8 cellular contexts compared by ENCODE assay signal in the genomic region with DNA sequence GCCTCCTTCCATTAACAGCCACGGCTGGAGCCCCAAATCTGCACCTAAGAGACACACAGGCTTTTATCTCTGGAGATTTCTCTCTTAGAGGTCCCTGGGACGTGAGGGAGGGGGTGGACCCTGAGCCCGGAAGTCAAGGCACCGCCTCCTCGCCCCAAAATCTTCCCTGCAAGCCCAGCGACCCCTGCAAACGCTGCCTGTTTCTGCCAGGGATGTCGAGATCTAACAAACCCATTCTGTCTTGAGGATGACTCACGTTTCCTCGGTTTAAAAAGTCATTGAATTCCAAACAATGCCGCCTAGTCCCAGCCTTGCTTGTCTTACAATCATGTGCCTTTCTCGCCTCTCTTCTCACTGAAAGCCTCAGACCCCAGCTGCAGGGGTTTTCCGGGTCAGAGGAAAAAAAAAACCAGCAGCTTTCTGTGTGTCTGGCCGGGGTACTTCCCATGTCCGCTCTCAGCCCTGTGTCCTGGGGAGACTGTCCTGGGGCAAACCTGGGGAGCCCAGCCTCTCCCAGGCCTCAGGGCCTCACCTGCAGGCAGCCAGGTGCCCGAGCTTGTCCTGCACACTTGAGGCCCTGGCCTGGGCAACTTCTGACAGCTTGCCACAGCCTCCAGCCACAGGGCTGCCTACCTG. TPM values are rescaled to one million over a fixed set of nuclear protein-coding genes. Genes with fewer than 3 reads are reported as not detected.
DNase-seq lines count a peak whose midpoint lies in the region; ATAC-seq and TF ChIP-seq lines count a peak whose summit lies in the region.

No MANE protein-coding gene starts in this region.

- peak overlapping the region; percentile 71 to 83 for H3K27ac Mint-ChIP-seq in activated naive CD4-positive, alpha-beta T cell treated with anti-CD3 and anti-CD28 coated beads, Interleukin-2, amount 50 U/mL, for 72 hours

- H3K9me3 ChIP-seq in hepatocyte (ENCODE audit: low read depth), result no peaks in the 10 kb centered on the region

- peaks cover 11% of the 10 kb centered on the region for H3K79me2 ChIP-seq in hepatocyte

- intact Hi-C loops in sciatic nerve (cut with DNase I), result no loop called here

- 29% methylated on average over 16 of the region's 16 CpGs for WGBS in hepatocyte (ENCODE audit: low lambda C conversion rate, missing lambda C conversion rate)

- H3K4me3 ChIP-seq in HFF-Myc (replicated peaks; ENCODE audit: low read depth, low read length) (no peak overlapping the region), hepatocyte (no peak overlapping the region)

- H3K9me3 Mint-ChIP-seq in activated naive CD4-positive, alpha-beta T cell treated with anti-CD3 and anti-CD28 coated beads, Interleukin-2, amount 50 U/mL, for 72 hours, result no peaks in the 10 kb centered on the region

- H4K20me1 ChIP-seq in hepatocyte (ENCODE audit: insufficient read depth, poor library complexity, severe bottlenecking), result no peaks in the 10 kb centered on the region

- peak; percentile 46 to 86 for ATAC-seq in activated naive CD4-positive, alpha-beta T cell treated with anti-CD3 and anti-CD28 coated beads, Interleukin-2, amount 50 U/mL, for 72 hours
- ATAC-seq in sciatic nerve (peak; percentile 36), HG03571 (IDR thresholded peaks at IDR 0.05; ENCODE audit: unreplicated experiment) (no peak)

- peak overlapping the region; percentile 85 for H3K27ac ChIP-seq in hepatocyte

- no peak overlapping the region for H2AFZ ChIP-seq in hepatocyte

- no peaks in the 10 kb centered on the region for H3K36me3 ChIP-seq in hepatocyte (replicated peaks; ENCODE audit: insufficient read depth, low read depth)

- H3K27me3 ChIP-seq in hepatocyte, result no peaks in the 10 kb centered on the region

- H3K36me3 Mint-ChIP-seq in activated naive CD4-positive, alpha-beta T cell treated with anti-CD3 and anti-CD28 coated beads, Interleukin-2, amount 50 U/mL, for 72 hours, result no peaks in the 10 kb centered on the region

- peak; percentile 89 for DNase-seq in Ammon's horn (ENCODE audit: low spot score)
- peak; percentile 43 for DNase-seq in HFF-Myc (ENCODE audit: extremely low read depth, low read depth)
- peak in 1 of 2 donors; percentile 56 for DNase-seq in activated naive CD4-positive, alpha-beta T cell treated with anti-CD3 and anti-CD28 coated beads, Interleukin-2, amount 50 U/mL, for 72 hours (ENCODE audit: low spot score in 2 of 2)
- DNase-seq in hepatocyte (ENCODE audit: low spot score), result peak; percentile 65
- DNase-seq in sciatic nerve (ENCODE audit: low spot score), result peak; percentile 61
- no peak for DNase-seq in NCI-H82 (lab: John Stamatoyannopoulos, UW)
- no peak for DNase-seq in NCI-H1105 treated with DMSO at 0.1 percent for 48 hours (lab: John Stamatoyannopoulos, UW)

- peaks cover 12% of the 10 kb centered on the region for H3K4me1 ChIP-seq in hepatocyte (ENCODE audit: insufficient read depth)

- peak overlapping the region; percentile 56 for H3K4me2 ChIP-seq in hepatocyte

- TF ChIP-seq CTCF in HFF-Myc (IDR thresholded peaks at IDR 0.05; ENCODE audit: low read depth, low read length, missing control alignments) (no peak), hepatocyte (IDR thresholded peaks at IDR 0.05; ENCODE audit: poor library complexity) (no peak)

- H3K9me2 ChIP-seq in hepatocyte (replicated peaks; ENCODE audit: insufficient read depth), result no peaks in the 10 kb centered on the region

RNA-seq across cellular contexts. Expression of a gene that starts 15.4 kb away (rescaled TPM):
- 10 to 100 TPM; 14.7 to 20.7 TPM for total RNA-seq in activated naive CD4-positive, alpha-beta T cell treated with anti-CD3 and anti-CD28 coated beads, Interleukin-2, amount 50 U/mL, for 72 hours
- total RNA-seq in hepatocyte (92.6 and 105 TPM in 2 replicates), sciatic nerve (38.5 TPM)
- 102 and 104 TPM in 2 replicates for polyA plus RNA-seq in hepatocyte

RNA-seq across cellular contexts. Expression of a gene that starts 24.1 kb away (rescaled TPM):
- under 1 TPM; 0.35 to 0.43 TPM for total RNA-seq in activated naive CD4-positive, alpha-beta T cell treated with anti-CD3 and anti-CD28 coated beads, Interleukin-2, amount 50 U/mL, for 72 hours
- total RNA-seq in hepatocyte (42.3 and 49.5 TPM in 2 replicates), sciatic nerve (121 TPM)
- 31.0 and 38.7 TPM in 2 replicates for polyA plus RNA-seq in hepatocyte

Comparison
In these comparisons a context has a peak if more than half of its experiments do, and no peak if none do; other contexts are left out.
1. DNase-seq: peak in Ammon's horn (single experiment), HFF-Myc (single experiment), hepatocyte (single experiment) and sciatic nerve (single experiment); none in NCI-H82 (single experiment) and NCI-H1105 treated with DMSO at 0.1 percent for 48 hours (single experiment).
2. RNA of a gene that starts 24.1 kb away (total RNA-seq): 121 TPM in sciatic nerve (single experiment) and 42.3 to 49.5 TPM in hepatocyte; 0.35 to 0.43 TPM in activated naive CD4-positive, alpha-beta T cell treated with anti-CD3 and anti-CD28 coated beads, Interleukin-2, amount 50 U/mL, for 72 hours; every median in the first group is over 10 times any median in the second.